Comparison of ENCODE assay signal across 27 cellular contexts in the genomic region with DNA sequence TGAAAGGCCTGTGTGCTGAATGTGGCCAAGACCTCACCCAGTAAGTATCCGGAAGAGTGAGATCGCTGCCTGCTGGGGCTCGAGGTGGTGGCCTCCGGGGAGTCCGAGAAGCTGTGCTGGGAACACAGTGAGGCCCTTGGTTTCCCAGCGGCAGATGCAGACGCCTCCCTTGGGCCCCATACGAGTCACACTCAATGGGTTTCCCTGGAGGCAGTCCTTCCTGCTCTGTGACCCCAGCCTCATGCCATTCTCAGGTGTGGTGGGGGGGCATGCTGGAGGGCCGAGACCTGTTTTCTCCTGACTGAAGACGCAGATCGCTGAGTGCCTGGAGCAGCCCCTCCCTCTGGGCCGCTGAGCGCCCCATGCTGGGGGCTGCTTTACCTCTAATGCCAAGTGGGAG. TPM values are rescaled to one million over a fixed set of nuclear protein-coding genes. Genes with fewer than 3 reads are reported as not detected.
A peak's percentile ranks its signal among the peaks of the same experiment; 100 is the strongest.
DNase-seq lines count a peak whose midpoint lies in the region; ATAC-seq and TF ChIP-seq lines count a peak whose summit lies in the region.
"Had no signal": no experiment of that assay in that cellular context is flagged by ENCODE, and none has a peak within 500 bp of the region (broad histone marks: within the 10 kb centered on the region; RNA-seq: fewer than 3 reads in every experiment).

No MANE protein-coding gene starts in this region.

- H3K9ac ChIP-seq in mesendoderm (ENCODE audit: low read length): no peak overlapping the region

- H3K4ac ChIP-seq in mesendoderm (ENCODE audit: low read depth, low read length): no peak overlapping the region

- H3K4me1 Mint-ChIP-seq in stimulated activated naive CD8-positive, alpha-beta T cell treated with anti-CD3 and anti-CD28 coated beads, Interleukin-15, amount 100 ng/mL, for 72 hours: peaks cover 32% of the 10 kb centered on the region

- H3K9me3 Mint-ChIP-seq in stimulated activated naive CD8-positive, alpha-beta T cell treated with anti-CD3 and anti-CD28 coated beads, Interleukin-15, amount 100 ng/mL, for 72 hours: no peaks in the 10 kb centered on the region
- H3K9me3 Mint-ChIP-seq: endodermal cell, naive B cell had no signal

- H2BK5ac ChIP-seq in mesendoderm (ENCODE audit: low read length): no peak overlapping the region

- H3K27ac ChIP-seq in brain microvascular endothelial cell (no peak overlapping the region), mesendoderm (ENCODE audit: low read depth, low read length) (no peak overlapping the region)
- H3K27ac ChIP-seq: adrenal gland, C4-2B, heart left ventricle, skin epidermis, transverse colon had no signal

- no CpG with 5 or more reads among the region's 13 CpGs for WGBS in mesendoderm (ENCODE audit: extremely low coverage, insufficient coverage, low lambda C conversion rate)

- peaks cover 15% of the 10 kb centered on the region for H3K79me1 ChIP-seq in mesendoderm (ENCODE audit: low read length)

- H2BK120ac ChIP-seq in mesendoderm (ENCODE audit: low read depth, low read length): no peak overlapping the region

- no peak overlapping the region for H2BK15ac ChIP-seq in mesendoderm (replicated peaks; ENCODE audit: low read depth)

- no peak overlapping the region for H3K56ac ChIP-seq in mesendoderm (ENCODE audit: low read length)

- H3K27ac Mint-ChIP-seq in stimulated activated naive CD8-positive, alpha-beta T cell treated with anti-CD3 and anti-CD28 coated beads, Interleukin-15, amount 100 ng/mL, for 72 hours: peak overlapping the region in 1 of 2 donors; percentile 72
- H3K27ac Mint-ChIP-seq: endodermal cell had no signal

- in situ Hi-C loops in brain microvascular endothelial cell (cut with HindIII; ENCODE audit: low pct_ligation_motif_present, low sequenced_read_pairs): no loop called here

- no peak overlapping the region for H3K23ac ChIP-seq in mesendoderm (ENCODE audit: low read length)

- H3K27me3 Mint-ChIP-seq in stimulated activated naive CD8-positive, alpha-beta T cell treated with anti-CD3 and anti-CD28 coated beads, Interleukin-15, amount 100 ng/mL, for 72 hours: no peaks in the 10 kb centered on the region
- H3K27me3 Mint-ChIP-seq: naive B cell had no signal

- H3K27me3 ChIP-seq in brain microvascular endothelial cell (replicated peaks): no peaks in the 10 kb centered on the region
- no peaks in the 10 kb centered on the region for H3K27me3 ChIP-seq in mesendoderm (ENCODE audit: insufficient read depth, low read length, poor library complexity)
- H3K27me3 ChIP-seq: adrenal gland, heart left ventricle, transverse colon had no signal

- peak; percentile 10 for ATAC-seq in stimulated activated naive CD8-positive, alpha-beta T cell treated with anti-CD3 and anti-CD28 coated beads, Interleukin-15, Interleukin-2, amounts not matched to agents 100 U/mL and 50 U/mL, for 24 hours
- ATAC-seq in stimulated activated naive CD8-positive, alpha-beta T cell treated with anti-CD3 and anti-CD28 coated beads, Interleukin-15, amount 100 ng/mL, for 72 hours: no peak
- ATAC-seq: esophagus mucosa, heart left ventricle, left lobe of liver had no signal

- no peak overlapping the region for H4K8ac ChIP-seq in mesendoderm (ENCODE audit: low read depth, low read length)

- H3K4me3 Mint-ChIP-seq in stimulated activated naive CD8-positive, alpha-beta T cell treated with anti-CD3 and anti-CD28 coated beads, Interleukin-15, amount 100 ng/mL, for 72 hours: no peak overlapping the region
- H3K4me3 Mint-ChIP-seq: endodermal cell, naive B cell had no signal

- H3K4me2 ChIP-seq in mesendoderm (ENCODE audit: low read length): no peak overlapping the region

- no peak overlapping the region for H3K18ac ChIP-seq in mesendoderm (ENCODE audit: low read length)

- H3K36me3 ChIP-seq in brain microvascular endothelial cell (replicated peaks): peaks cover 24% of the 10 kb centered on the region
- peaks cover 5% of the 10 kb centered on the region for H3K36me3 ChIP-seq in mesendoderm (ENCODE audit: control insufficient read depth, insufficient read depth, low read length)

- no peak for DNase-seq in stimulated activated naive CD8-positive, alpha-beta T cell treated with anti-CD3 and anti-CD28 coated beads, Interleukin-15, Interleukin-2, amounts not matched to agents 100 U/mL and 50 U/mL, for 24 hours
- no peak for DNase-seq in stimulated activated naive CD8-positive, alpha-beta T cell treated with anti-CD3 and anti-CD28 coated beads, Interleukin-15, amount 100 ng/mL, for 72 hours
- DNase-seq in brain microvascular endothelial cell (peak; percentile 10), mesendoderm (peak; percentile 19), NCI-H82 (lab: John Stamatoyannopoulos, UW) (no peak), nucleus accumbens (lab: John Stamatoyannopoulos, UW) (no peak), hypothalamus (lab: John Stamatoyannopoulos, UW) (no peak)
- DNase-seq: activated naive CD4-positive, alpha-beta T cell; activated T-cell treated with anti-CD3 and anti-CD28 coated beads for 4 hours; adrenal gland; DMS79; endodermal cell; foreskin fibroblast; naive B cell; NCI-H1105 treated with DMSO at 0.1 percent for 48 hours; NCI-H2029 treated with DMSO at 0.1 percent for 48 hours; NCI-H345; NCI-H748 treated with DMSO at 0.1 percent for 48 hours; occipital lobe; stimulated activated CD4-positive, alpha-beta T cell treated with anti-CD3 and anti-CD28 coated beads, Interleukin-2, amount 100 ng/mL, for 24 hours; transverse colon had no signal

- H3K4me3 ChIP-seq in brain microvascular endothelial cell (ENCODE audit: low read depth, low read length) (no peak overlapping the region), mesendoderm (ENCODE audit: low read length) (no peak overlapping the region)
- H3K4me3 ChIP-seq: adrenal gland, HAP-1, heart left ventricle, skin epidermis, transverse colon had no signal

- H2AK5ac ChIP-seq in mesendoderm (ENCODE audit: low read length): no peak overlapping the region

- no peaks in the 10 kb centered on the region for H3K4me1 ChIP-seq in mesendoderm (ENCODE audit: control insufficient read depth, low read depth, low read length)
- H3K4me1 ChIP-seq: adrenal gland, HAP-1 had no signal

- no peak overlapping the region for H4K5ac ChIP-seq in mesendoderm (ENCODE audit: low read length)

- H3K79me2 ChIP-seq in mesendoderm (ENCODE audit: control insufficient read depth, insufficient read depth, low read length): peaks cover 24% of the 10 kb centered on the region

- no peak for TF ChIP-seq CTCF in brain microvascular endothelial cell (IDR thresholded peaks at IDR 0.05; ENCODE audit: low read depth, low read length, missing control alignments)

RNA-seq across cellular contexts. Expression of gene CTDP1, which starts 15.7 kb away (rescaled TPM):
- 19.0 TPM for polyA plus RNA-seq in mesendoderm (2013, experiment 1 of 2)
- polyA plus RNA-seq in mesendoderm (2013, experiment 2 of 2): 19.0 TPM

Comparison
In these comparisons a context has a peak if more than half of its experiments do, and no peak if none do; other contexts are left out.
1. DNase-seq: peak in brain microvascular endothelial cell (single experiment) and mesendoderm (single experiment); none in stimulated activated naive CD8-positive, alpha-beta T cell treated with anti-CD3 and anti-CD28 coated beads, Interleukin-15, Interleukin-2, amounts not matched to agents 100 U/mL and 50 U/mL, for 24 hours (single experiment), stimulated activated naive CD8-positive, alpha-beta T cell treated with anti-CD3 and anti-CD28 coated beads, Interleukin-15, amount 100 ng/mL, for 72 hours (0 of 2), NCI-H82 (single experiment), nucleus accumbens (0 of 56) and hypothalamus (0 of 51).